8 cellular contexts compared by ENCODE assay signal in the genomic region with DNA sequence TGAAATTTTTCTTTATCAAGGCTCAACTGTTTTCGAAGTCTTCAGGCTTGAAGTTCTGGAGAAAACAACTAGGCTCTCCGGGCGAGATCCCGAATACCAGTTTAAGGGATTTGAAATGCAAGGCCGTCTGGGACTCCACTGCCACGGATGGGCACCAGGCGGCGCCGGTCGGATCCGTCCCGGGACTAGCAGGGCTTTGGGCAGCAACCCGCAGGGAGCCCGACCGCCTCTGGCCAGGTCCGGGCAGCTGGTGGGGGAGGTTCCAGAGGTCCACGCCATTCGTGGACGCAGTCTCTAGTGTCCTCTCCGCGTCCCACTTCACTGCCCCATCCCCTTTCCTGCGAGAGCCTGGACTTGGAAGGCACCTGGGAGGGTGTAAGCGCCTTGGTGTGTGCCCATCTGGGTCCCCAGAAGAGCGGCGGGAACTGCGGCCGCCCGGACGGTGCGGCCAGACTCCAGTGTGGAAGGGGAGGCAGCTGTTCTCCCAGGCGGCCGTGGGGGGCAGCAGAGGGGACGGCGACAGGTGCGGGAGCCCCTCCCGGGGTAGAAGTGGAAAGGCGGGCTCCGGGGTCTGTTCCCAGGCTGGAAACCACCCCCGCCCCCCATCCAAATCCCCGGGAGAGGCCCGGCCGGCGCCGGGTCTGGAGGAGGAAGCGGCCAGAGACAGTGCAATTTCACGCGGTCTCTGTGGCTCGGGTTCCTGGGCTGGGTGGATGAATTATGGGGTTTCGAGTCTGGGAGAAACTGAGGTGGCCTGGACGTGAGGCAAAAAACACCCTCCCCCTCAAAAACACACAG. TPM values are rescaled to one million over a fixed set of nuclear protein-coding genes. Genes with fewer than 3 reads are reported as not detected.
A peak's percentile ranks its signal among the peaks of the same experiment; 100 is the strongest.
DNase-seq lines count a peak whose midpoint lies in the region; ATAC-seq and TF ChIP-seq lines count a peak whose summit lies in the region.

No MANE protein-coding gene starts in this region.

- H3K27me3 ChIP-seq in GM06990 (replicated peaks; ENCODE audit: control insufficient read depth, insufficient read depth, low read length) (peaks cover 4% of the 10 kb centered on the region), lung (ENCODE audit: control insufficient read depth, insufficient read depth) (no peaks in the 10 kb centered on the region)
- H3K27me3 ChIP-seq in effector memory CD4-positive, alpha-beta T cell (replicated peaks; ENCODE audit: control insufficient read depth, insufficient read depth, low read length, poor library complexity, severe bottlenecking), result no peaks in the 10 kb centered on the region

- H3K4me3 ChIP-seq in GM06990 (replicated peaks; ENCODE audit: low read depth, low read length) (peak overlapping the region; percentile 61), lung (peak overlapping the region; percentile 37)
- H3K4me3 ChIP-seq in effector memory CD4-positive, alpha-beta T cell (ENCODE audit: insufficient read depth, low read depth, low read length, poor library complexity, severe bottlenecking), result peak overlapping the region; percentile 66

- no peaks in the 10 kb centered on the region for H3K9me3 ChIP-seq in effector memory CD4-positive, alpha-beta T cell (ENCODE audit: control insufficient read depth, low read length)
- H3K9me3 ChIP-seq in lung (ENCODE audit: control insufficient read depth in 2 of 2, insufficient read depth in 1 of 2, low read length in 1 of 2), result no peaks in the 10 kb centered on the region

- H3K27ac ChIP-seq in effector memory CD4-positive, alpha-beta T cell (ENCODE audit: insufficient read depth, low read length, poor library complexity, severe bottlenecking), result no peak overlapping the region
- H3K27ac ChIP-seq in lung (ENCODE audit: low read depth in 1 of 2, low read length in 1 of 2), result peak overlapping the region; percentile 62 to 88

- H3K4me1 ChIP-seq in effector memory CD4-positive, alpha-beta T cell (ENCODE audit: control insufficient read depth, insufficient read depth, low read length, poor library complexity, severe bottlenecking), result peaks cover 17% of the 10 kb centered on the region
- peaks cover 0 to 2% of the 10 kb centered on the region in 2 donors for H3K4me1 ChIP-seq in lung (ENCODE audit: control insufficient read depth in 2 of 2, insufficient read depth in 2 of 2, low read length in 2 of 2)

- peak; percentile 75 for TF ChIP-seq CTCF in GM06990 (IDR thresholded peaks at IDR 0.05; ENCODE audit: insufficient read depth, low read length, poor library complexity, severe bottlenecking)
- peak; percentile 50 for TF ChIP-seq CTCF in lung (IDR thresholded peaks at IDR 0.05; ENCODE audit: control extremely low read depth, extremely low read depth)

- H3K36me3 ChIP-seq in GM06990 (ENCODE audit: control insufficient read depth, insufficient read depth, low read length), result no peaks in the 10 kb centered on the region
- no peaks in the 10 kb centered on the region for H3K36me3 ChIP-seq in effector memory CD4-positive, alpha-beta T cell (ENCODE audit: control insufficient read depth, insufficient read depth, low read length)
- H3K36me3 ChIP-seq in lung (ENCODE audit: control insufficient read depth in 2 of 2, insufficient read depth in 2 of 2, low read length in 2 of 2), result no peaks in the 10 kb centered on the region

- peak; percentile 54 for DNase-seq in GM06990 (ENCODE audit: extremely low read depth, insufficient read length)
- peak; percentile 64 for DNase-seq in NCI-H774 (lab: John Stamatoyannopoulos, UW)
- peak; percentile 80 for DNase-seq in activated CD8-positive, alpha-beta memory T cell treated with anti-CD3 and anti-CD28 coated beads for 24 hours
- DNase-seq in effector memory CD4-positive, alpha-beta T cell, result peak in 2 of 3 donors; percentile 15 to 39
- DNase-seq in lung (ENCODE audit: low spot score), result peak; percentile 91
- peak in 2 of 3 experiments; percentile 11 to 54 for DNase-seq in stimulated activated CD4-positive, alpha-beta T cell treated with anti-CD3 and anti-CD28 coated beads, TNF-alpha, amount 100 ng/mL, for 24 hours (ENCODE audit: low read depth in 3 of 3)

- ATAC-seq in HG02981 (IDR thresholded peaks at IDR 0.05; ENCODE audit: unreplicated experiment), result peak; percentile 74
- peak; percentile 88 for ATAC-seq in lung (ENCODE audit: insufficient read depth, low FRiP score)
- ATAC-seq in HG03039 (IDR thresholded peaks at IDR 0.05; ENCODE audit: unreplicated experiment), result no peak

- 2 to 4% methylated on average over 49 to 50 of the region's 50 CpGs for WGBS in lung, 2 donors

RNA-seq across cellular contexts. Expression of a gene that starts 0.8 kb away (rescaled TPM):
- 100 to 1,000 TPM in 1 of 2 donors, 10 to 100 TPM in 1; 67.9 to 191 TPM for total RNA-seq in lung
- 10 to 100 TPM; 31.4 to 52.3 TPM for polyA plus RNA-seq in lung

RNA-seq across cellular contexts. Expression of a gene that starts 25.2 kb away (rescaled TPM):
- 10 to 100 TPM; 80.2 to 81.3 TPM for total RNA-seq in lung
- 100 to 1,000 TPM in 1 of 2 donors, 10 to 100 TPM in 1; 97.6 to 137 TPM for polyA plus RNA-seq in lung

RNA-seq across cellular contexts. Expression of a gene that starts 37.3 kb away (rescaled TPM):
- 1,000 to 10,000 TPM; 1,569 to 3,132 TPM for total RNA-seq in lung
- 1,000 to 10,000 TPM; 4,690 to 5,737 TPM for polyA plus RNA-seq in lung

RNA-seq across cellular contexts. Expression of a gene that starts 37.4 kb away (rescaled TPM):
- 10 to 100 TPM; 53.1 to 94.2 TPM for total RNA-seq in lung
- 1,000 to 10,000 TPM; 1,088 to 1,477 TPM for polyA plus RNA-seq in lung

RNA-seq across cellular contexts. Expression of a gene that starts 38.9 kb away (rescaled TPM):
- total RNA-seq in lung, result 1 to 10 TPM; 2.5 to 7.9 TPM
- 1 to 10 TPM; 3.1 to 3.5 TPM for polyA plus RNA-seq in lung

Comparison
In these comparisons a context has a peak if more than half of its experiments do, and no peak if none do; other contexts are left out.
1. DNase-seq: peak in every context shown above with its lines; median percentile 91 in lung; 80 in activated CD8-positive, alpha-beta memory T cell treated with anti-CD3 and anti-CD28 coated beads for 24 hours; 64 in NCI-H774; 54 in GM06990; 32 in stimulated activated CD4-positive, alpha-beta T cell treated with anti-CD3 and anti-CD28 coated beads, TNF-alpha, amount 100 ng/mL, for 24 hours; 27 in effector memory CD4-positive, alpha-beta T cell.